Comparison of ENCODE assay signal across 8 cellular contexts in genomic region chr18:500556-501405, GRCh38. TPM values are rescaled to one million over a fixed set of nuclear protein-coding genes. Genes with fewer than 3 reads are reported as not detected.
DNase-seq lines count a peak whose midpoint lies in the region; ATAC-seq and TF ChIP-seq lines count a peak whose summit lies in the region.

TSS of gene COLEC12 (minus strand) at chr18:500701. CDS start at chr18:500514, 187 bp downstream.

- no peak within 1 kb of the TSS for H3K14ac ChIP-seq in mesenchymal stem cell (ENCODE audit: low read length in 2 of 2)

- peak within 1 kb of the TSS; percentile 88 for H3K9ac ChIP-seq in mesenchymal stem cell (ENCODE audit: low read length)

- H2BK12ac ChIP-seq in mesenchymal stem cell (ENCODE audit: low read length in 2 of 2) = no peak within 1 kb of the TSS

- DNase-seq in activated CD8-positive, alpha-beta T cell treated with anti-CD3 and anti-CD28 coated beads, Interleukin-2, amount 10 ng/mL, durations not matched to agents 7 days and 5 days = no peak
- no peak for DNase-seq in activated CD8-positive, alpha-beta T cell treated with anti-CD3 and anti-CD28 coated beads for 36 hours
- DNase-seq in dermis blood vessel endothelial cell (no peak), mesenchymal stem cell (peak; percentile 60), type B pancreatic cell (ENCODE audit: extremely low spot score, unreplicated experiment) (peak; percentile 78), GM20000 (ENCODE audit: low spot score) (no peak)
- DNase-seq in activated effector memory CD4-positive, alpha-beta T cell treated with anti-CD3 and anti-CD28 coated beads, Interleukin-2, amount 50 U/mL, for 16 hours = no peak

- H4K91ac ChIP-seq in mesenchymal stem cell (ENCODE audit: low read length) = no peak within 1 kb of the TSS

- H3K36me3 ChIP-seq in mesenchymal stem cell (ENCODE audit: control insufficient read depth in 1 of 2, insufficient read depth in 2 of 2, low read depth in 1 of 2, low read length in 2 of 2) = no peaks in the 10 kb centered on the region

- 2% methylated on average over 74 of the region's 90 CpGs for WGBS in mesenchymal stem cell

- H3K79me1 ChIP-seq in mesenchymal stem cell (replicated peaks; ENCODE audit: low read length, poor library complexity, severe bottlenecking) = no peaks in the 10 kb centered on the region

- peaks cover 45% of the 10 kb centered on the region for H3K27me3 Mint-ChIP-seq in activated CD8-positive, alpha-beta T cell treated with anti-CD3 and anti-CD28 coated beads, Interleukin-2, amount 10 ng/mL, durations not matched to agents 7 days and 5 days (ENCODE audit: low read depth)
- peaks cover 39% of the 10 kb centered on the region for H3K27me3 Mint-ChIP-seq in activated CD8-positive, alpha-beta T cell treated with anti-CD3 and anti-CD28 coated beads for 36 hours
- H3K27me3 Mint-ChIP-seq in type B pancreatic cell = peaks cover 56% of the 10 kb centered on the region

- POLR2A ChIA-PET in activated CD8-positive, alpha-beta T cell treated with anti-CD3 and anti-CD28 coated beads, Interleukin-2, amount 10 ng/mL, durations not matched to agents 7 days and 5 days (lab: Charles Lee) = no interaction called here
- POLR2A ChIA-PET in activated CD8-positive, alpha-beta T cell treated with anti-CD3 and anti-CD28 coated beads for 36 hours (lab: Charles Lee) = interaction anchor here (1.1 kb wide), 1 partner anchor 9 kb away, joined by 3 read pairs; no protein-coding TSS in a partner anchor

- TF ChIP-seq CTCF in activated CD8-positive, alpha-beta T cell treated with anti-CD3 and anti-CD28 coated beads for 36 hours (IDR thresholded peaks at IDR 0.05) = no peak
- TF ChIP-seq CTCF in type B pancreatic cell (conservative IDR thresholded peaks at IDR 0.05) (peak; percentile 11), GM20000 (IDR thresholded peaks at IDR 0.05; ENCODE audit: extremely low read depth, missing control alignments) (no peak)

- H3K9me3 Mint-ChIP-seq in activated CD8-positive, alpha-beta T cell treated with anti-CD3 and anti-CD28 coated beads, Interleukin-2, amount 10 ng/mL, durations not matched to agents 7 days and 5 days (ENCODE audit: insufficient read depth) = no peaks in the 10 kb centered on the region
- H3K9me3 Mint-ChIP-seq in activated CD8-positive, alpha-beta T cell treated with anti-CD3 and anti-CD28 coated beads for 36 hours = no peaks in the 10 kb centered on the region
- H3K9me3 Mint-ChIP-seq in type B pancreatic cell = no peaks in the 10 kb centered on the region

- no peaks in the 10 kb centered on the region for H3K36me3 Mint-ChIP-seq in activated CD8-positive, alpha-beta T cell treated with anti-CD3 and anti-CD28 coated beads, Interleukin-2, amount 10 ng/mL, durations not matched to agents 7 days and 5 days (ENCODE audit: low read depth)
- H3K36me3 Mint-ChIP-seq in activated CD8-positive, alpha-beta T cell treated with anti-CD3 and anti-CD28 coated beads for 36 hours (ENCODE audit: low read depth) = no peaks in the 10 kb centered on the region
- H3K36me3 Mint-ChIP-seq in type B pancreatic cell = peaks cover 4% of the 10 kb centered on the region

- peak within 1 kb of the TSS; percentile 43 for H2BK120ac ChIP-seq in mesenchymal stem cell (ENCODE audit: low read depth, low read length)

- no peaks in the 10 kb centered on the region for H3K27me3 ChIP-seq in mesenchymal stem cell (ENCODE audit: control insufficient read depth in 1 of 2, insufficient read depth in 1 of 2, low read length in 2 of 2)

- H3K4ac ChIP-seq in mesenchymal stem cell (ENCODE audit: low read depth in 1 of 2, low read length in 2 of 2) = no peak within 1 kb of the TSS

- H3K27ac ChIP-seq in mesenchymal stem cell (ENCODE audit: low read length, poor library complexity, severe bottlenecking) = peak within 1 kb of the TSS; percentile 18

- peaks cover 16% of the 10 kb centered on the region for H3K4me1 ChIP-seq in mesenchymal stem cell (ENCODE audit: control insufficient read depth, insufficient read depth, low read depth, low read length)

- peak within 1 kb of the TSS; percentile 68 to 89 for H3K4me3 ChIP-seq in mesenchymal stem cell (ENCODE audit: insufficient read depth in 1 of 2, low read depth in 1 of 2, low read length in 2 of 2)

- no peak within 1 kb of the TSS for H2AK5ac ChIP-seq in mesenchymal stem cell (ENCODE audit: low read length, severe bottlenecking)

- no peaks in the 10 kb centered on the region for H3K9me3 ChIP-seq in mesenchymal stem cell (ENCODE audit: control insufficient read depth, low read length)

- H3K4me1 Mint-ChIP-seq in activated CD8-positive, alpha-beta T cell treated with anti-CD3 and anti-CD28 coated beads, Interleukin-2, amount 10 ng/mL, durations not matched to agents 7 days and 5 days (ENCODE audit: low read depth) = peaks cover 7% of the 10 kb centered on the region
- H3K4me1 Mint-ChIP-seq in activated CD8-positive, alpha-beta T cell treated with anti-CD3 and anti-CD28 coated beads for 36 hours (ENCODE audit: low read depth) = peaks cover 2% of the 10 kb centered on the region
- peaks cover 34% of the 10 kb centered on the region for H3K4me1 Mint-ChIP-seq in type B pancreatic cell (ENCODE audit: unreplicated experiment)

- CTCF ChIA-PET in activated CD8-positive, alpha-beta T cell treated with anti-CD3 and anti-CD28 coated beads, Interleukin-2, amount 10 ng/mL, durations not matched to agents 7 days and 5 days (lab: Charles Lee) = no interaction called here
- CTCF ChIA-PET in activated CD8-positive, alpha-beta T cell treated with anti-CD3 and anti-CD28 coated beads for 36 hours (lab: Charles Lee) = interaction anchor here (1.3 kb wide), 1 partner anchor 19 kb away, joined by 3 read pairs; no protein-coding TSS in a partner anchor

- peak; percentile 11 for ATAC-seq in activated CD8-positive, alpha-beta T cell treated with anti-CD3 and anti-CD28 coated beads, Interleukin-2, amount 10 ng/mL, durations not matched to agents 7 days and 5 days
- no peak for ATAC-seq in activated CD8-positive, alpha-beta T cell treated with anti-CD3 and anti-CD28 coated beads for 36 hours
- no peak for ATAC-seq in GM19397 (IDR thresholded peaks at IDR 0.05; ENCODE audit: unreplicated experiment)

- no peak within 1 kb of the TSS for H2BK5ac ChIP-seq in mesenchymal stem cell (ENCODE audit: low read depth, low read length, poor library complexity, severe bottlenecking)

- peak within 1 kb of the TSS; percentile 2 for H2BK15ac ChIP-seq in mesenchymal stem cell (ENCODE audit: low read depth, poor library complexity, severe bottlenecking)

- no peak within 1 kb of the TSS for H3K4me3 Mint-ChIP-seq in activated CD8-positive, alpha-beta T cell treated with anti-CD3 and anti-CD28 coated beads, Interleukin-2, amount 10 ng/mL, durations not matched to agents 7 days and 5 days
- no peak within 1 kb of the TSS for H3K4me3 Mint-ChIP-seq in activated CD8-positive, alpha-beta T cell treated with anti-CD3 and anti-CD28 coated beads for 36 hours
- H3K4me3 Mint-ChIP-seq in type B pancreatic cell = peak within 1 kb of the TSS; percentile 97

- H3K27ac Mint-ChIP-seq in activated CD8-positive, alpha-beta T cell treated with anti-CD3 and anti-CD28 coated beads, Interleukin-2, amount 10 ng/mL, durations not matched to agents 7 days and 5 days = no peak within 1 kb of the TSS
- H3K27ac Mint-ChIP-seq in activated CD8-positive, alpha-beta T cell treated with anti-CD3 and anti-CD28 coated beads for 36 hours = no peak within 1 kb of the TSS
- peak within 1 kb of the TSS; percentile 89 for H3K27ac Mint-ChIP-seq in type B pancreatic cell

- H2AFZ ChIP-seq in mesenchymal stem cell (ENCODE audit: low read depth, low read length) = peak within 1 kb of the TSS; percentile 29

- H4K8ac ChIP-seq in mesenchymal stem cell (ENCODE audit: low read length) = no peak within 1 kb of the TSS

- H3K4me2 ChIP-seq in mesenchymal stem cell (ENCODE audit: low read length, poor library complexity, severe bottlenecking) = peak within 1 kb of the TSS; percentile 97

- H3K23ac ChIP-seq in mesenchymal stem cell (ENCODE audit: low read length in 2 of 2) = peak within 1 kb of the TSS in 1 of 2 experiments; percentile 79

- intact Hi-C loops in activated CD8-positive, alpha-beta T cell treated with anti-CD3 and anti-CD28 coated beads for 36 hours (cut with micrococcal nuclease) = no loop called here

- H3K18ac ChIP-seq in mesenchymal stem cell (ENCODE audit: low read depth in 1 of 2, low read length in 2 of 2) = peak within 1 kb of the TSS in 1 of 2 experiments; percentile 23

RNA-seq across cellular contexts. Expression of gene COLEC12, which starts in this region (rescaled TPM):
- total RNA-seq in activated CD8-positive, alpha-beta T cell treated with anti-CD3 and anti-CD28 coated beads, Interleukin-2, amount 10 ng/mL, durations not matched to agents 7 days and 5 days = not detected
- total RNA-seq in activated CD8-positive, alpha-beta T cell treated with anti-CD3 and anti-CD28 coated beads for 36 hours = not detected
- total RNA-seq in dermis blood vessel endothelial cell (45.1 and 64.2 TPM in 2 replicates), type B pancreatic cell (ENCODE audit: low replicate concordance) (6.5 and 61.3 TPM in 2 replicates)
- 8.9 TPM for polyA plus RNA-seq in mesenchymal stem cell (2013, experiment 1 of 2)
- 9.2 TPM for polyA plus RNA-seq in mesenchymal stem cell (2013, experiment 2 of 2)

Comparison
In these comparisons a context has a peak if more than half of its experiments do, and no peak if none do; other contexts are left out.
1. Peak in ATAC-seq in activated CD8-positive, alpha-beta T cell treated with anti-CD3 and anti-CD28 coated beads, Interleukin-2, amount 10 ng/mL, durations not matched to agents 7 days and 5 days; RNA of the gene not detected or under 1 TPM.
2. DNase-seq: peak in mesenchymal stem cell (single experiment) and type B pancreatic cell (single experiment); none in activated CD8-positive, alpha-beta T cell treated with anti-CD3 and anti-CD28 coated beads, Interleukin-2, amount 10 ng/mL, durations not matched to agents 7 days and 5 days (single experiment), activated CD8-positive, alpha-beta T cell treated with anti-CD3 and anti-CD28 coated beads for 36 hours (single experiment), dermis blood vessel endothelial cell (single experiment), GM20000 (single experiment) and activated effector memory CD4-positive, alpha-beta T cell treated with anti-CD3 and anti-CD28 coated beads, Interleukin-2, amount 50 U/mL, for 16 hours (single experiment).